In the genomic region with DNA sequence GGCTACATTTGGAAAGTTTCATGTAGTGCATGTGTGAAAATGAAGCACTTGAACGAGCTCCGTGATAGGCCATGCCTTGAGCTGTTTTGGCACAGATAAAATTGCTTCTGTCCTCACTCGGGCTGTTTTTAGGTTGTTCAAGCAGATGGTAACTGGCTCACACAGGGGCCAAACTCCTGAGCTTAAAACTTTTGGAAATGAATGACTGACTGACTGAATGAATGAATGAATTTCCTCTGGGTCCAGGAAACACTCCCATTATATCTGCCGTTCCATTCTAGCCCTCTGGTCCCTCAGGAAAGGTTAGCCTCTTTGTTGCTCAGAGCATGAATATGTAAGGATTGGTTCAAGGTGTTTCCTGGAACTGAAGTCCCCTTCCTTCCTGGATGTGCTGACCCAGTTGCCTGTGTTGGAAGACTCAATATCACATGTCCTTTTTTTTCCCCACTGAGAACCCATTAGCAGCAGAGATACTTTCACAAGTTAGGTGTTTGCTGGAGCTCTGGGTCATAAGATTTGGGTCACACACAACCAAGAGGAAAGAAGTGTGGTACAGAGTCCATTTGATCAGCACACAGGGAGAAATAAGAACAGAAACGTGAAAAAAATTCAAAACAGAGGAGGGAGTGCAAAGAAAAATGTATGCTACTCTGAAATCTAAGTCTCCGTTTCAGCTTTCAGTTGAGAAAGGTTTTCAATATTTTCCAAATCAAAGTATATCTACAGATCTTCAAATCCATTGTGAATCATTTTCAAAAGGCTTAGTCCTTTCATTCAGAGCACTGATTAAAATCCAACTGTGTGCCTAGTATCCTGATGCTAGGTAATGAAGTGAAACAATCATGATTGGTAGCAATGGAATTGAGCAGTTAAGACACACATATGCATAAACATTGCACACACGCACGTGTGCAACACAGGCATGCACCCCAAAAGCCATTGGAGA, we compare ENCODE assay signal across 19 cellular contexts. TPM values are rescaled to one million over a fixed set of nuclear protein-coding genes. Genes with fewer than 3 reads are reported as not detected.
DNase-seq lines count a peak whose midpoint lies in the region; TF ChIP-seq lines count a peak whose summit lies in the region.
"Had no signal": no experiment of that assay in that cellular context is flagged by ENCODE, and none has a peak within 500 bp of the region (broad histone marks: within the 10 kb centered on the region; RNA-seq: fewer than 3 reads in every experiment).

No MANE protein-coding gene starts in this region.

- no peak overlapping the region for H2BK12ac ChIP-seq in trophoblast cell (ENCODE audit: low read length)

- no peak overlapping the region for H3K4me3 ChIP-seq in breast epithelium
- H3K4me3 ChIP-seq in hepatocyte, result no peak overlapping the region
- H3K4me3 ChIP-seq in trophoblast cell (ENCODE audit: low read depth, low read length), result no peak overlapping the region
- no peak overlapping the region for H3K4me3 ChIP-seq in uterus
- H3K4me3 ChIP-seq: neural progenitor cell had no signal

- no peak overlapping the region for H4K91ac ChIP-seq in trophoblast cell (ENCODE audit: low read depth, low read length)

- no peaks in the 10 kb centered on the region for H3K27me3 Mint-ChIP-seq in MCF 10A (ENCODE audit: insufficient read depth, unreplicated experiment)
- no peaks in the 10 kb centered on the region for H3K27me3 Mint-ChIP-seq in activated CD4-positive, alpha-beta memory T cell treated with anti-CD3 and anti-CD28 coated beads, Interleukin-2, amount 10 ng/mL, durations not matched to agents 7 days and 5 days
- H3K27me3 Mint-ChIP-seq: CD4-positive, CD25-positive, alpha-beta regulatory T cell had no signal

- H3K27me3 ChIP-seq in breast epithelium (no peaks in the 10 kb centered on the region), hepatocyte (no peaks in the 10 kb centered on the region), trophoblast cell (ENCODE audit: insufficient read depth, low read length) (no peaks in the 10 kb centered on the region), uterus (no peaks in the 10 kb centered on the region)
- H3K27me3 ChIP-seq: neural progenitor cell had no signal

- CTCF ChIA-PET in MCF 10A (lab: Yijun Ruan, JAX), result interaction anchor here (0.6 to 4.3 kb wide), 10 partner anchors 8 to 1684 kb away, joined by 3 to 18 read pairs (median 3); no protein-coding TSS in a partner anchor
- CTCF ChIA-PET in activated CD4-positive, alpha-beta memory T cell treated with anti-CD3 and anti-CD28 coated beads, Interleukin-2, amount 10 ng/mL, durations not matched to agents 7 days and 5 days (lab: Charles Lee), result interaction anchor here (2.7 kb wide), 1 partner anchor 9 kb away, joined by 10 read pairs; no protein-coding TSS in a partner anchor

- H3K36me3 Mint-ChIP-seq in MCF 10A (ENCODE audit: insufficient read depth, unreplicated experiment), result peaks cover 35% of the 10 kb centered on the region
- peaks cover 16% of the 10 kb centered on the region for H3K36me3 Mint-ChIP-seq in activated CD4-positive, alpha-beta memory T cell treated with anti-CD3 and anti-CD28 coated beads, Interleukin-2, amount 10 ng/mL, durations not matched to agents 7 days and 5 days (ENCODE audit: low read depth)

- H3K4me1 ChIP-seq in breast epithelium (peaks cover 12 to 35% of the 10 kb centered on the region in 2 donors), hepatocyte (ENCODE audit: insufficient read depth) (peaks cover 61% of the 10 kb centered on the region), trophoblast cell (ENCODE audit: control insufficient read depth in 1 of 2, insufficient read depth in 2 of 2, low read length in 2 of 2) (peaks cover 3 to 9% of the 10 kb centered on the region in 2 experiments), uterus (peaks cover 3 to 6% of the 10 kb centered on the region in 2 donors)
- H3K4me1 ChIP-seq: neural progenitor cell had no signal

- BruUV-seq in MCF 10A (replicated peaks; lab: Mats Ljungman, UMichigan), result no TSS peak

- TF ChIP-seq POLR2A in breast epithelium (IDR thresholded peaks at IDR 0.05) (no peak), uterus (IDR thresholded peaks at IDR 0.05) (no peak)

- H3K36me3 ChIP-seq in breast epithelium (no peaks in the 10 kb centered on the region), hepatocyte (replicated peaks; ENCODE audit: insufficient read depth, low read depth) (no peaks in the 10 kb centered on the region), trophoblast cell (ENCODE audit: control insufficient read depth in 1 of 2, insufficient read depth in 2 of 2, low read length in 2 of 2) (peaks cover 11 to 26% of the 10 kb centered on the region in 2 experiments), uterus (no peaks in the 10 kb centered on the region)
- H3K36me3 ChIP-seq: neural progenitor cell had no signal

- no peaks in the 10 kb centered on the region for H3K9me3 Mint-ChIP-seq in MCF 10A (ENCODE audit: unreplicated experiment)
- H3K9me3 Mint-ChIP-seq in activated CD4-positive, alpha-beta memory T cell treated with anti-CD3 and anti-CD28 coated beads, Interleukin-2, amount 10 ng/mL, durations not matched to agents 7 days and 5 days, result no peaks in the 10 kb centered on the region
- H3K9me3 Mint-ChIP-seq: CD4-positive, CD25-positive, alpha-beta regulatory T cell; neural progenitor cell had no signal

- H2AK5ac ChIP-seq in trophoblast cell (ENCODE audit: low read length), result no peak overlapping the region

- TF ChIP-seq CTCF in breast epithelium (IDR thresholded peaks at IDR 0.05), result no peak
- no peak for TF ChIP-seq CTCF in MCF 10A (IDR thresholded peaks at IDR 0.05; ENCODE audit: unreplicated experiment)
- no peak for TF ChIP-seq CTCF in hepatocyte (IDR thresholded peaks at IDR 0.05; ENCODE audit: poor library complexity)
- no peak for TF ChIP-seq CTCF in uterus (IDR thresholded peaks at IDR 0.05)

- H3K4me1 Mint-ChIP-seq in MCF 10A (ENCODE audit: insufficient read depth, unreplicated experiment), result peaks cover 36% of the 10 kb centered on the region
- peaks cover 31% of the 10 kb centered on the region for H3K4me1 Mint-ChIP-seq in activated CD4-positive, alpha-beta memory T cell treated with anti-CD3 and anti-CD28 coated beads, Interleukin-2, amount 10 ng/mL, durations not matched to agents 7 days and 5 days

- no peak overlapping the region for H2BK120ac ChIP-seq in trophoblast cell (ENCODE audit: insufficient read depth, low read length, poor library complexity)

- POLR2A ChIA-PET in MCF 10A (lab: Yijun Ruan, JAX), result interaction anchor here (0.8 to 3.3 kb wide), 6 partner anchors 11 to 192 kb away, joined by 3 to 22 read pairs (median 5); no protein-coding TSS in a partner anchor
- POLR2A ChIA-PET in activated CD4-positive, alpha-beta memory T cell treated with anti-CD3 and anti-CD28 coated beads, Interleukin-2, amount 10 ng/mL, durations not matched to agents 7 days and 5 days (lab: Charles Lee), result no interaction called here

- H2AFZ ChIP-seq in hepatocyte (no peak overlapping the region), trophoblast cell (ENCODE audit: insufficient read depth, low read length, poor library complexity) (no peak overlapping the region)
- H2AFZ ChIP-seq: neural progenitor cell had no signal

- peaks cover 38% of the 10 kb centered on the region for H4K20me1 ChIP-seq in hepatocyte (ENCODE audit: insufficient read depth, poor library complexity, severe bottlenecking)

- no peak overlapping the region for H3K4me3 Mint-ChIP-seq in MCF 10A (ENCODE audit: unreplicated experiment)
- H3K4me3 Mint-ChIP-seq in activated CD4-positive, alpha-beta memory T cell treated with anti-CD3 and anti-CD28 coated beads, Interleukin-2, amount 10 ng/mL, durations not matched to agents 7 days and 5 days, result no peak overlapping the region
- H3K4me3 Mint-ChIP-seq: CD4-positive, CD25-positive, alpha-beta regulatory T cell; neural progenitor cell had no signal

- peaks cover 84% of the 10 kb centered on the region for H3K79me2 ChIP-seq in hepatocyte
- peaks cover 9% of the 10 kb centered on the region for H3K79me2 ChIP-seq in trophoblast cell (ENCODE audit: control insufficient read depth, insufficient read depth, low read length, poor library complexity)

- no peak overlapping the region for H3K23ac ChIP-seq in trophoblast cell (ENCODE audit: low read length)

- no peak overlapping the region for H3K4me2 ChIP-seq in hepatocyte
- H3K4me2 ChIP-seq in trophoblast cell (ENCODE audit: low read length), result no peak overlapping the region
- H3K4me2 ChIP-seq: neural progenitor cell had no signal

- no peak overlapping the region for H4K8ac ChIP-seq in trophoblast cell (ENCODE audit: low read depth, low read length)

- 86% methylated on average over 8 of the region's 8 CpGs for WGBS in hepatocyte (ENCODE audit: low lambda C conversion rate, missing lambda C conversion rate)
- WGBS in trophoblast cell (ENCODE audit: extremely low coverage, insufficient coverage, insufficient read length), result no CpG with 5 or more reads among the region's 8 CpGs

- no peaks in the 10 kb centered on the region for H3K9me2 ChIP-seq in hepatocyte (replicated peaks; ENCODE audit: insufficient read depth)

- H3K18ac ChIP-seq in trophoblast cell (ENCODE audit: low read length), result no peak overlapping the region

- no peak overlapping the region for H2BK5ac ChIP-seq in trophoblast cell (ENCODE audit: low read depth, low read length, poor library complexity)

- DNase-seq in breast epithelium (ENCODE audit: low spot score in 2 of 2) (no peak), MCF 10A (ENCODE audit: unreplicated experiment) (no peak), hepatocyte (ENCODE audit: low spot score) (no peak), trophoblast cell (no peak), uterus (no peak), A172 (ENCODE audit: low spot score) (no peak)
- no peak for DNase-seq in activated naive CD4-positive, alpha-beta T cell treated with anti-CD3 and anti-CD28 coated beads, Interleukin-2, amount 50 U/mL, for 16 hours
- no peak for DNase-seq in activated CD4-positive, alpha-beta memory T cell treated with anti-CD3 and anti-CD28 coated beads, Interleukin-2, amount 10 ng/mL, durations not matched to agents 7 days and 5 days
- DNase-seq: 8988T; activated T-cell treated with anti-CD3 and anti-CD28 coated beads, Interleukin-2, amount 50 U/mL, for 1 hour; CD4-positive, CD25-positive, alpha-beta regulatory T cell; DND-41; hypothalamus; NCI-H1417; NK-92 treated with Interleukin-12 subunit alpha and Interleukin-12 subunit beta, amount 100 ng/mL, for 24 hours; SIG-M5; stimulated activated naive CD8-positive, alpha-beta T cell treated with anti-CD3 and anti-CD28 coated beads, Interleukin-15, Interleukin-2, amounts not matched to agents 100 U/mL and 50 U/mL, for 24 hours had no signal

- peak overlapping the region; percentile 30 for H3K4ac ChIP-seq in trophoblast cell (ENCODE audit: low read depth, low read length)

- H3K9ac ChIP-seq in trophoblast cell (ENCODE audit: low read length), result no peak overlapping the region
- H3K9ac ChIP-seq: neural progenitor cell had no signal

- peak overlapping the region; percentile 74 to 84 for H3K27ac ChIP-seq in breast epithelium
- H3K27ac ChIP-seq in hepatocyte, result peak overlapping the region; percentile 33
- H3K27ac ChIP-seq in trophoblast cell (ENCODE audit: low read depth, low read length), result no peak overlapping the region
- peak overlapping the region; percentile 62 to 77 for H3K27ac ChIP-seq in uterus
- H3K27ac ChIP-seq: HL-60, neural progenitor cell had no signal

- H3K9me3 ChIP-seq in breast epithelium, result no peaks in the 10 kb centered on the region
- no peaks in the 10 kb centered on the region for H3K9me3 ChIP-seq in hepatocyte (ENCODE audit: low read depth)
- H3K9me3 ChIP-seq in trophoblast cell (ENCODE audit: insufficient read depth, low read depth, low read length), result no peaks in the 10 kb centered on the region
- H3K9me3 ChIP-seq in uterus, result no peaks in the 10 kb centered on the region

- H4K12ac ChIP-seq in trophoblast cell (ENCODE audit: low read depth, low read length), result no peak overlapping the region

- H3K79me1 ChIP-seq in trophoblast cell (ENCODE audit: low read length), result no peaks in the 10 kb centered on the region

- H3K14ac ChIP-seq in trophoblast cell (ENCODE audit: low read length), result no peak overlapping the region

- H3K27ac Mint-ChIP-seq in MCF 10A (ENCODE audit: low read depth, unreplicated experiment), result no peak overlapping the region
- no peak overlapping the region for H3K27ac Mint-ChIP-seq in activated CD4-positive, alpha-beta memory T cell treated with anti-CD3 and anti-CD28 coated beads, Interleukin-2, amount 10 ng/mL, durations not matched to agents 7 days and 5 days
- H3K27ac Mint-ChIP-seq: CD4-positive, CD25-positive, alpha-beta regulatory T cell; neural progenitor cell had no signal

- intact Hi-C loops in breast epithelium (cut with DNase I; ENCODE audit: low total_unique reads), result no loop called here
- intact Hi-C loops in MCF 10A (cut with micrococcal nuclease), result no loop called here
- intact Hi-C loops in uterus (cut with DNase I; ENCODE audit: low total_unique reads), result no loop called here

RNA-seq across cellular contexts. Expression of gene MBNL2, which starts 18.9 kb away (rescaled TPM):
- total RNA-seq in breast epithelium (100 to 1,000 TPM in 2 of 3 donors, 10 to 100 TPM in 1; 68.5 to 131 (median 120) TPM), MCF 10A (2022) (74.3 and 85.8 TPM in 2 replicates), hepatocyte (96.8 and 97.9 TPM in 2 replicates), uterus (100 to 1,000 TPM in 1 of 4 donors, 10 to 100 TPM in 3; 50.7 to 115 (median 72.0) TPM)
- 27.4 and 33.8 TPM in 2 replicates for polyA plus RNA-seq in hepatocyte
- 173 and 175 TPM in 2 replicates for polyA plus RNA-seq in trophoblast cell (2013)
- total RNA-seq in activated CD4-positive, alpha-beta memory T cell treated with anti-CD3 and anti-CD28 coated beads, Interleukin-2, amount 10 ng/mL, durations not matched to agents 7 days and 5 days, result 10 to 100 TPM; 18.0 to 18.8 TPM
- 176 and 204 TPM in 2 replicates for total RNA-seq in A172 (2014; rRNA removed; shearing (Covaris generic))
